1 cellular context compared by ENCODE assay signal in the genomic region with DNA sequence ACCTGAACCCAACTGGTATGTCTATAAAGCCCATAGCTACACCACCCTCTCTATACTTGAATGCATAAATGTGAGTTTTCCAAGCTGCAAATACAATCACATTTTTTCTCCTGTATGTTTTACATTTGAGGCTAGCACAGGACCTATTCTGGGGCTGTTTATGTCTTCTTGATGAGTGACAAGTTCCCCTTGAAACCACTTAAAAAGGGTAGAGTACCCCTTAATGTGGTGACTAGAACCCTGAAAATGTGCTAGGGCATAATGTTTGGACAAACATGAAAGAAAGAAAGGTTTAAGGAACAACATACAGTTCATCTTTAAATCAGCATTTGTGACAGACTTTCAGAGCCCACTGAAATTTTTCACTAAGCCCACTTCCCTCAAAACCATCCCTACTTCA.
TF ChIP-seq lines count a peak whose summit lies in the region.

No MANE protein-coding gene starts in this region.

TF ChIP-seq in HepG2, 621 proteins besides CTCF, POLR2A, EP300 and RAD21:
- TF ChIP-seq PHF20 (CRISPR knock-in tag; IDR thresholded peaks at IDR 0.05) = no peak
- no peak for TF ChIP-seq ZNF615 (CRISPR knock-in tag; IDR thresholded peaks at IDR 0.05; ENCODE audit: borderline replicate concordance)
- TF ChIP-seq ETV5 (CRISPR knock-in tag; IDR thresholded peaks at IDR 0.05; ENCODE audit: borderline replicate concordance) = no peak
- TF ChIP-seq, protein P1, sequence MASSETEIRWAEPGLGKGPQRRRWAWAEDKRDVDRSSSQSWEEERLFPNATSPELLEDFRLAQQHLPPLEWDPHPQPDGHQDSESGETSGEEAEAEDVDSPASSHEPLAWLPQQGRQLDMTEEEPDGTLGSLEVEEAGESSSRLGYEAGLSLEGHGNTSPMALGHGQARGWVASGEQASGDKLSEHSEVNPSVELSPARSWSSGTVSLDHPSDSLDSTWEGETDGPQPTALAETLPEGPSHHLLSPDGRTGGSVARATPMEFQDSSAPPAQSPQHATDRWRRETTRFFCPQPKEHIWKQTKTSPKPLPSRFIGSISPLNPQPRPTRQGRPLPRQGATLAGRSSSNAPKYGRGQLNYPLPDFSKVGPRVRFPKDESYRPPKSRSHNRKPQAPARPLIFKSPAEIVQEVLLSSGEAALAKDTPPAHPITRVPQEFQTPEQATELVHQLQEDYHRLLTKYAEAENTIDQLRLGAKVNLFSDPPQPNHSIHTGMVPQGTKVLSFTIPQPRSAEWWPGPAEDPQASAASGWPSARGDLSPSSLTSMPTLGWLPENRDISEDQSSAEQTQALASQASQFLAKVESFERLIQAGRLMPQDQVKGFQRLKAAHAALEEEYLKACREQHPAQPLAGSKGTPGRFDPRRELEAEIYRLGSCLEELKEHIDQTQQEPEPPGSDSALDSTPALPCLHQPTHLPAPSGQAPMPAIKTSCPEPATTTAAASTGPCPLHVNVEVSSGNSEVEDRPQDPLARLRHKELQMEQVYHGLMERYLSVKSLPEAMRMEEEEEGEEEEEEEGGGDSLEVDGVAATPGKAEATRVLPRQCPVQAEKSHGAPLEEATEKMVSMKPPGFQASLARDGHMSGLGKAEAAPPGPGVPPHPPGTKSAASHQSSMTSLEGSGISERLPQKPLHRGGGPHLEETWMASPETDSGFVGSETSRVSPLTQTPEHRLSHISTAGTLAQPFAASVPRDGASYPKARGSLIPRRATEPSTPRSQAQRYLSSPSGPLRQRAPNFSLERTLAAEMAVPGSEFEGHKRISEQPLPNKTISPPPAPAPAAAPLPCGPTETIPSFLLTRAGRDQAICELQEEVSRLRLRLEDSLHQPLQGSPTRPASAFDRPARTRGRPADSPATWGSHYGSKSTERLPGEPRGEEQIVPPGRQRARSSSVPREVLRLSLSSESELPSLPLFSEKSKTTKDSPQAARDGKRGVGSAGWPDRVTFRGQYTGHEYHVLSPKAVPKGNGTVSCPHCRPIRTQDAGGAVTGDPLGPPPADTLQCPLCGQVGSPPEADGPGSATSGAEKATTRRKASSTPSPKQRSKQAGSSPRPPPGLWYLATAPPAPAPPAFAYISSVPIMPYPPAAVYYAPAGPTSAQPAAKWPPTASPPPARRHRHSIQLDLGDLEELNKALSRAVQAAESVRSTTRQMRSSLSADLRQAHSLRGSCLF (CRISPR knock-in tag; IDR thresholded peaks at IDR 0.05; ENCODE audit: borderline replicate concordance) = no peak
- no peak for TF ChIP-seq SMAD1 (CRISPR knock-in tag; IDR thresholded peaks at IDR 0.05; ENCODE audit: borderline replicate concordance, low read depth)
TF ChIP-seq in HepG2: peak in this region for 0.
